Comparison of ENCODE assay signal across 8 cellular contexts in genomic region chr22:40044102-40044869, GRCh38. TPM values are rescaled to one million over a fixed set of nuclear protein-coding genes. Genes with fewer than 3 reads are reported as not detected.
DNase-seq lines count a peak whose midpoint lies in the region; ATAC-seq and TF ChIP-seq lines count a peak whose summit lies in the region.

No MANE protein-coding gene starts in this region.

- peaks cover 7 to 63% (median 42%) of the 10 kb centered on the region in 9 donors for H3K4me1 ChIP-seq in heart right ventricle

- peaks cover 12% of the 10 kb centered on the region for H3K4me1 Mint-ChIP-seq in type B pancreatic cell (ENCODE audit: unreplicated experiment)

- peak; percentile 81 for ATAC-seq in HG02884 (IDR thresholded peaks at IDR 0.05; ENCODE audit: unreplicated experiment)
- ATAC-seq in heart right ventricle = peak; percentile 94 to 98 (median 97)

- peak; percentile 69 for TF ChIP-seq POLR2A in GM15510 (IDR thresholded peaks at IDR 0.05; ENCODE audit: borderline replicate concordance, extremely low read depth, insufficient read length)

- peak; percentile 95 for DNase-seq in NCI-H146 treated with DMSO at 0.1 percent for 48 hours (lab: John Stamatoyannopoulos, UW; ENCODE audit: unreplicated experiment)
- DNase-seq in T-helper 1 cell = peak; percentile 93 to 99 (median 96)
- DNase-seq in amniotic stem cell (lab: John Stamatoyannopoulos, UW) = peak; percentile 97
- peak; percentile 97 to 99 for DNase-seq in heart right ventricle
- peak; percentile 100 for DNase-seq in pons (ENCODE audit: low spot score)
- DNase-seq in type B pancreatic cell (ENCODE audit: extremely low spot score, unreplicated experiment) = peak; percentile 98

- no peaks in the 10 kb centered on the region for H3K9me3 Mint-ChIP-seq in type B pancreatic cell

- intact Hi-C loops in heart right ventricle (cut with DNase I) = loop anchor here in 9 of 10 donors (1.0 to 10.0 kb wide), 12 partner anchors 133 to 892 kb away; partner anchors contain the start of genes ADSL (in 8 of the 9), TNRC6B (in 4 of the 9), CBX7 (in 1 of the 9) and RPS19BP1 (in 1 of the 9)

- H3K4me3 ChIP-seq in heart right ventricle = peak overlapping the region; percentile 40 to 82 (median 67)

- H3K4me3 Mint-ChIP-seq in type B pancreatic cell = peak overlapping the region; percentile 98

- 1% methylated on average over 34 of the region's 34 CpGs for WGBS in heart right ventricle, 2 donors

- H3K27ac Mint-ChIP-seq in type B pancreatic cell = peak overlapping the region; percentile 97

- no peaks in the 10 kb centered on the region for H3K36me3 ChIP-seq in heart right ventricle

- peaks cover 24% of the 10 kb centered on the region for H3K27me3 Mint-ChIP-seq in type B pancreatic cell

- peaks cover 0 to 3% (median 0%) of the 10 kb centered on the region in 7 donors for H3K27me3 ChIP-seq in heart right ventricle

- peak overlapping the region; percentile 77 to 98 (median 92) for H3K27ac ChIP-seq in heart right ventricle

- TF ChIP-seq CTCF in heart right ventricle (IDR thresholded peaks at IDR 0.05) (no peak), type B pancreatic cell (conservative IDR thresholded peaks at IDR 0.05) (no peak)

- H3K9me3 ChIP-seq in heart right ventricle = no peaks in the 10 kb centered on the region

- no peaks in the 10 kb centered on the region for H3K36me3 Mint-ChIP-seq in type B pancreatic cell

RNA-seq across cellular contexts. Expression of gene FAM83F, which starts 49.5 kb away (rescaled TPM):
- total RNA-seq in heart right ventricle (1 to 10 TPM; 1.3 to 9.7 (median 3.1) TPM), type B pancreatic cell (ENCODE audit: low replicate concordance) (12.4 and 37.5 TPM in 2 replicates)
- polyA plus RNA-seq in heart right ventricle = 1 to 10 TPM; 1.1 to 1.2 TPM

Comparison
In these comparisons a context has a peak if more than half of its experiments do, and no peak if none do; other contexts are left out.
1. Peak in every context shown above with its lines: DNase-seq, ATAC-seq, H3K4me3 ChIP-seq and H3K27ac ChIP-seq.